ENCODE assay signal across 18 cellular contexts in the genomic region with DNA sequence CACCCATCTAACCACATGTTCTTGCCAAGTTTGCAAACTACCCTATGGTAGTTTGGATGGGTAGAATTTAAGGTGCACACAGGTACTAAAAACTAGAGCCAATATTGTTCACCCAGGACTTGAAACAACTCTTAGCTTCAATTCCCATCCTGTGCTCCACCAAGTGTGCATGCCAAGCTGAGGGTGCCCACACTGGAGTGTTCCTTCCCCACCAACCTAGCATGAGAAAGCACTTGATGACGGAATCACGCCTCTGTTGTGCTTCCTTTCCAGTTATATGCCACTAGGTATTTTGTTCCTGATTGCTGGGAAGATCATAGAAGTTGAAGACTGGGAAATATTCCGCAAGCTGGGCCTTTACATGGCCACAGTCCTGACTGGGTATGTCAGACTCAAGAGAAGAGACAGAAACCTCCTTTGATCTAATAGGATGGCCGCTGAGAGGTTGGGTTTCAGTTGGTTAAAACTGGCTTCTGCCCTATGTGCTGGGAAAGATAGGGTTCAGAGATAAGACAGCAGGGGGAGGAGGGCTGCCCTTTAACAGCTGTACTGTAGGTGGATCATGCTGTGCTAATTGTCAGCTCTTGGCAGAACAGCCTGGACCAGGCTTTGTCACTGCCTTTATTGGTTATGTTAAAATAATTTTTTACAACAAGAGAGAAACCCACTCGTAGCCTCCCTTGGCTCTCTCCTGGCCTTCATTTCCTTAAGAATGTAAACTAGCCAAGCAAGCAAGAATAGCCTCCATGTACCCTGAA.
A peak's percentile ranks its signal among the peaks of the same experiment; 100 is the strongest.
DNase-seq lines count a peak whose midpoint lies in the region; ATAC-seq and TF ChIP-seq lines count a peak whose summit lies in the region.
"Had no signal": no experiment of that assay in that cellular context is flagged by ENCODE, and none has a peak within 500 bp of the region (broad histone marks: within the 10 kb centered on the region; RNA-seq: fewer than 3 reads in every experiment).

No MANE protein-coding gene starts in this region.

- CTCF ChIA-PET in WTC11 (lab: Charles Lee), result interaction anchor here (2.2 kb wide), 1 partner anchor 25 kb away, joined by 7 read pairs; no protein-coding TSS in a partner anchor

- H3K36me3 Mint-ChIP-seq in WTC11, result peaks cover 7% of the 10 kb centered on the region; the same call in 1 of the 2 replicates
- H3K36me3 Mint-ChIP-seq: activated naive CD4-positive, alpha-beta T cell treated with anti-CD3 and anti-CD28 coated beads, Interleukin-2, amount 50 U/mL, for 24 hours had no signal

- ATAC-seq in WTC11 (peak; percentile 72), upper lobe of right lung (no peak), GM19328 (IDR thresholded peaks at IDR 0.05; ENCODE audit: unreplicated experiment) (no peak), GM21825 (IDR thresholded peaks at IDR 0.05; ENCODE audit: unreplicated experiment) (no peak)
- ATAC-seq: body of pancreas, left ventricle myocardium superior had no signal

- H3K27ac ChIP-seq in upper lobe of right lung, result no peak overlapping the region
- H3K27ac ChIP-seq: body of pancreas, KMS-11 had no signal

- intact Hi-C loops in upper lobe of right lung (cut with DNase I), result no loop called here

- H3K4me1 Mint-ChIP-seq in WTC11, result peaks cover 9% of the 10 kb centered on the region; the same call in 1 of the 2 replicates
- H3K4me1 Mint-ChIP-seq: B cell had no signal

- H3K27ac Mint-ChIP-seq in WTC11, result no peak overlapping the region
- H3K27ac Mint-ChIP-seq: activated naive CD4-positive, alpha-beta T cell treated with anti-CD3 and anti-CD28 coated beads, Interleukin-2, amount 50 U/mL, for 24 hours; B cell had no signal

- no peaks in the 10 kb centered on the region for H3K27me3 Mint-ChIP-seq in WTC11 (ENCODE audit: low read depth)
- H3K27me3 Mint-ChIP-seq: activated naive CD4-positive, alpha-beta T cell treated with anti-CD3 and anti-CD28 coated beads, Interleukin-2, amount 50 U/mL, for 24 hours had no signal

- H3K4me3 Mint-ChIP-seq in WTC11, result no peak overlapping the region
- H3K4me3 Mint-ChIP-seq: activated naive CD4-positive, alpha-beta T cell treated with anti-CD3 and anti-CD28 coated beads, Interleukin-2, amount 50 U/mL, for 24 hours; B cell had no signal

- peak; percentile 11 for DNase-seq in DMS79 (lab: John Stamatoyannopoulos, UW)
- peak; percentile 85 for DNase-seq in NCI-H146 treated with DMSO at 0.1 percent for 48 hours (lab: John Stamatoyannopoulos, UW; ENCODE audit: unreplicated experiment)
- no peak for DNase-seq in WTC11 (ENCODE audit: low spot score)
- DNase-seq in occipital lobe (lab: John Stamatoyannopoulos, UW), result peak; percentile 36
- DNase-seq in upper lobe of right lung, result no peak
- DNase-seq: activated CD4-positive, alpha-beta T cell treated with anti-CD3 and anti-CD28 coated beads, Interleukin-2, amount 50 U/mL, for 4 hours; activated T-cell treated with anti-CD3 and anti-CD28 coated beads, Interleukin-2, amount 50 U/mL, for 1 hour; body of pancreas; erythroblast; left ventricle myocardium superior; NCI-H1105; NCI-H526 treated with DMSO at 0.1 percent for 48 hours; stimulated activated CD4-positive, alpha-beta T cell treated with anti-CD3 and anti-CD28 coated beads, Interleukin-2, amount 100 ng/mL, for 48 hours had no signal

- peaks cover 21% of the 10 kb centered on the region for H3K36me3 ChIP-seq in upper lobe of right lung

- H3K9me3 Mint-ChIP-seq in WTC11, result no peaks in the 10 kb centered on the region
- H3K9me3 Mint-ChIP-seq: activated naive CD4-positive, alpha-beta T cell treated with anti-CD3 and anti-CD28 coated beads, Interleukin-2, amount 50 U/mL, for 24 hours had no signal

- no peak overlapping the region for H3K4me3 ChIP-seq in upper lobe of right lung
- H3K4me3 ChIP-seq: body of pancreas had no signal

- POLR2A ChIA-PET in WTC11 (lab: Charles Lee), result no interaction called here

- H3K4me1 ChIP-seq in upper lobe of right lung, result no peaks in the 10 kb centered on the region
- H3K4me1 ChIP-seq: body of pancreas had no signal

- H3K27me3 ChIP-seq in upper lobe of right lung, result no peaks in the 10 kb centered on the region
- H3K27me3 ChIP-seq: body of pancreas had no signal

- TF ChIP-seq CTCF in WTC11 (IDR thresholded peaks at IDR 0.05), result no peak
- no peak for TF ChIP-seq CTCF in upper lobe of right lung (IDR thresholded peaks at IDR 0.05)

- H3K9me3 ChIP-seq in upper lobe of right lung, result no peaks in the 10 kb centered on the region
- H3K9me3 ChIP-seq: body of pancreas had no signal

TF ChIP-seq in WTC11, 78 proteins besides CTCF, POLR2A, EP300 and RAD21:
- TF ChIP-seq SP1 (CRISPR knock-in tag; conservative IDR thresholded peaks at IDR 0.05) (no peak), ZNF423 (CRISPR knock-in tag; IDR thresholded peaks at IDR 0.05) (no peak), MXD4 (CRISPR knock-in tag; IDR thresholded peaks at IDR 0.05; ENCODE audit: borderline replicate concordance) (no peak)
- TF ChIP-seq, protein P1, sequence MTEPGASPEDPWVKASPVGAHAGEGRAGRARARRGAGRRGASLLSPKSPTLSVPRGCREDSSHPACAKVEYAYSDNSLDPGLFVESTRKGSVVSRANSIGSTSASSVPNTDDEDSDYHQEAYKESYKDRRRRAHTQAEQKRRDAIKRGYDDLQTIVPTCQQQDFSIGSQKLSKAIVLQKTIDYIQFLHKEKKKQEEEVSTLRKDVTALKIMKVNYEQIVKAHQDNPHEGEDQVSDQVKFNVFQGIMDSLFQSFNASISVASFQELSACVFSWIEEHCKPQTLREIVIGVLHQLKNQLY (CRISPR knock-in tag; IDR thresholded peaks at IDR 0.05), result no peak
- TF ChIP-seq, protein P2, sequence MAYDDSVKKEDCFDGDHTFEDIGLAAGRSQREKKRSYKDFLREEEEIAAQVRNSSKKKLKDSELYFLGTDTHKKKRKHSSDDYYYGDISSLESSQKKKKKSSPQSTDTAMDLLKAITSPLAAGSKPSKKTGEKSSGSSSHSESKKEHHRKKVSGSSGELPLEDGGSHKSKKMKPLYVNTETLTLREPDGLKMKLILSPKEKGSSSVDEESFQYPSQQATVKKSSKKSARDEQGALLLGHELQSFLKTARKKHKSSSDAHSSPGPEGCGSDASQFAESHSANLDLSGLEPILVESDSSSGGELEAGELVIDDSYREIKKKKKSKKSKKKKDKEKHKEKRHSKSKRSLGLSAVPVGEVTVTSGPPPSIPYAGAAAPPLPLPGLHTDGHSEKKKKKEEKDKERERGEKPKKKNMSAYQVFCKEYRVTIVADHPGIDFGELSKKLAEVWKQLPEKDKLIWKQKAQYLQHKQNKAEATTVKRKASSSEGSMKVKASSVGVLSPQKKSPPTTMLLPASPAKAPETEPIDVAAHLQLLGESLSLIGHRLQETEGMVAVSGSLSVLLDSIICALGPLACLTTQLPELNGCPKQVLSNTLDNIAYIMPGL (CRISPR knock-in tag; IDR thresholded peaks at IDR 0.05), result no peak
- TF ChIP-seq, protein P3, sequence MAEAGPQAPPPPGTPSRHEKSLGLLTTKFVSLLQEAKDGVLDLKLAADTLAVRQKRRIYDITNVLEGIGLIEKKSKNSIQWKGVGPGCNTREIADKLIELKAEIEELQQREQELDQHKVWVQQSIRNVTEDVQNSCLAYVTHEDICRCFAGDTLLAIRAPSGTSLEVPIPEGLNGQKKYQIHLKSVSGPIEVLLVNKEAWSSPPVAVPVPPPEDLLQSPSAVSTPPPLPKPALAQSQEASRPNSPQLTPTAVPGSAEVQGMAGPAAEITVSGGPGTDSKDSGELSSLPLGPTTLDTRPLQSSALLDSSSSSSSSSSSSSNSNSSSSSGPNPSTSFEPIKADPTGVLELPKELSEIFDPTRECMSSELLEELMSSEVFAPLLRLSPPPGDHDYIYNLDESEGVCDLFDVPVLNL (CRISPR knock-in tag; IDR thresholded peaks at IDR 0.05; ENCODE audit: borderline replicate concordance, low read depth), result no peak
- TF ChIP-seq, protein P4, sequence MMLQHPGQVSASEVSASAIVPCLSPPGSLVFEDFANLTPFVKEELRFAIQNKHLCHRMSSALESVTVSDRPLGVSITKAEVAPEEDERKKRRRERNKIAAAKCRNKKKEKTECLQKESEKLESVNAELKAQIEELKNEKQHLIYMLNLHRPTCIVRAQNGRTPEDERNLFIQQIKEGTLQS (CRISPR knock-in tag; conservative IDR thresholded peaks at IDR 0.05), result no peak

Comparison
In these comparisons a context has a peak if more than half of its experiments do, and no peak if none do; other contexts are left out.
1. DNase-seq: peak in DMS79 (single experiment), NCI-H146 treated with DMSO at 0.1 percent for 48 hours (single experiment) and occipital lobe (single experiment); none in WTC11 (single experiment) and upper lobe of right lung (single experiment).